Comparison of ENCODE assay signal across 8 cellular contexts in the genomic region with DNA sequence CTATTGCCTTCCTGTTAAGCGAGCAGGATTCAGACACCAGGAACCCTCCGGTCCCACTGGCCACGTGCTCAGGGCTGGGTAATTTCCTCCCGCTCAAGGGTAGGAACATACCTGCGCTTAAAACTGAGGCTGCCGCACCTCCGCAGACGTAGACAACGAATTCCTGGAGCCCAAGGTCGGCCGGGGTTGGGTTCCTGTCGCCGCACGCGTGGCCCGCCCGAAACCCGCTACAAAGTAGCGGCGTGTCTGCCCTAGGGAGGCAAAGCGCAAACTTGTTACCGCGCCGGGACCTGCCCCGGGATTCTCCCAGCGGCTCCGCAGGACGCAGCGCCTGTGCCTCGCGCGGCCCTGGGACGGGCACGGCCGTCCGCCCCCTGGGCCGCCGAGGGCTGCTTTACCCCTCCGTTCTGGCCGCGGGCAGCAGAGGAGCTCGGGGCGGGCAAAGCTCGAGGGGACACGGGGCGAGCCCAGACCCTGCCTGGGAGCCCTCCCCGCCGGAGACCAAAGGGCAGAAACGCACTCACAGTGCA. TPM values are rescaled to one million over a fixed set of nuclear protein-coding genes. Genes with fewer than 3 reads are reported as not detected.
DNase-seq lines count a peak whose midpoint lies in the region; ATAC-seq and TF ChIP-seq lines count a peak whose summit lies in the region.

No MANE protein-coding gene starts in this region.

- ATAC-seq in HG02981 (IDR thresholded peaks at IDR 0.05; ENCODE audit: unreplicated experiment) = no peak

- H3K4me3 ChIP-seq in A673 (ENCODE audit: low read depth, low read length, poor library complexity, severe bottlenecking) = peak overlapping the region; percentile 37
- H3K4me3 ChIP-seq in LNCaP clone FGC (ENCODE audit: low read depth, low read length) = peak overlapping the region; percentile 49
- peak overlapping the region; percentile 57 for H3K4me3 ChIP-seq in colonic mucosa
- H3K4me3 ChIP-seq in lower leg skin (ENCODE audit: low read depth, poor library complexity, severe bottlenecking) = peak overlapping the region; percentile 37
- H3K4me3 ChIP-seq in suprapubic skin = peak overlapping the region; percentile 61

- DNase-seq in A673 (ENCODE audit: low spot score) = peak; percentile 4
- DNase-seq in LNCaP clone FGC (ENCODE audit: low read depth) = no peak
- DNase-seq in colonic mucosa = peak; percentile 19
- peak in 1 of 2 donors; percentile 85 for DNase-seq in lower leg skin (ENCODE audit: low spot score in 2 of 2)
- DNase-seq in suprapubic skin (ENCODE audit: low spot score in 2 of 2) = peak in 1 of 2 donors; percentile 80
- no peak for DNase-seq in putamen (ENCODE audit: low spot score)
- DNase-seq in CD1c-positive myeloid dendritic cell (ENCODE audit: extremely low spot score) = no peak

- TF ChIP-seq POLR2A in lower leg skin (IDR thresholded peaks at IDR 0.05) (no peak), suprapubic skin (IDR thresholded peaks at IDR 0.05) (no peak)

- intact Hi-C loops in A673 (cut with micrococcal nuclease; ENCODE audit: unreplicated experiment) (no loop called here), colonic mucosa (cut with DNase I) (no loop called here), lower leg skin (cut with DNase I; ENCODE audit: low total_unique reads) (no loop called here)

- H3K4me1 ChIP-seq in A673 (ENCODE audit: insufficient read depth, low read length, poor library complexity, severe bottlenecking) (no peaks in the 10 kb centered on the region), colonic mucosa (peaks cover 12% of the 10 kb centered on the region), suprapubic skin (peaks cover 14% of the 10 kb centered on the region)

- H3K27ac ChIP-seq in A673 (ENCODE audit: low read depth, low read length, poor library complexity, severe bottlenecking) (no peak overlapping the region), colonic mucosa (no peak overlapping the region), suprapubic skin (no peak overlapping the region)

- CTCF ChIA-PET in A673 (lab: Charles Lee) = no interaction called here

- H3K9ac ChIP-seq in colonic mucosa (ENCODE audit: low read depth in 2 of 2, low read length in 2 of 2) = no peak overlapping the region

- BruUV-seq in A673 (replicated peaks; lab: Mats Ljungman, UMichigan) = no TSS peak

- WGBS in lower leg skin, 2 donors = 3% methylated on average over 25 to 48 of the region's 49 CpGs
- 9% methylated on average over 20 of the region's 49 CpGs for WGBS in suprapubic skin

- no peak for TF ChIP-seq EP300 in suprapubic skin (IDR thresholded peaks at IDR 0.05)

- no peaks in the 10 kb centered on the region for H3K9me3 ChIP-seq in A673 (ENCODE audit: low read depth, low read length, poor library complexity, severe bottlenecking)
- H3K9me3 ChIP-seq in colonic mucosa = no peaks in the 10 kb centered on the region
- no peaks in the 10 kb centered on the region for H3K9me3 ChIP-seq in suprapubic skin

- H3K27me3 ChIP-seq in A673 (replicated peaks; ENCODE audit: insufficient read depth, low read depth, low read length, poor library complexity) = peaks cover 12% of the 10 kb centered on the region
- no peaks in the 10 kb centered on the region for H3K27me3 ChIP-seq in colonic mucosa
- peaks cover 19% of the 10 kb centered on the region for H3K27me3 ChIP-seq in suprapubic skin

- POLR2A ChIA-PET in A673 (lab: Charles Lee; ENCODE audit: low non-redundant PET) = no interaction called here

- H3K36me3 ChIP-seq in A673 (ENCODE audit: insufficient read depth, low read length, poor library complexity, severe bottlenecking) = no peaks in the 10 kb centered on the region
- no peaks in the 10 kb centered on the region for H3K36me3 ChIP-seq in colonic mucosa
- no peaks in the 10 kb centered on the region for H3K36me3 ChIP-seq in suprapubic skin

- no peak for TF ChIP-seq CTCF in A673 (conservative IDR thresholded peaks at IDR 0.05; ENCODE audit: low read depth, low read length)
- no peak for TF ChIP-seq CTCF in LNCaP clone FGC (IDR thresholded peaks at IDR 0.05; ENCODE audit: control insufficient read depth, extremely low read depth, insufficient read depth)
- no peak for TF ChIP-seq CTCF in colonic mucosa (IDR thresholded peaks at IDR 0.05)
- no peak for TF ChIP-seq CTCF in lower leg skin (IDR thresholded peaks at IDR 0.05)
- no peak for TF ChIP-seq CTCF in suprapubic skin (IDR thresholded peaks at IDR 0.05)

RNA-seq across cellular contexts. Expression of a gene that starts 0.3 kb away (rescaled TPM):
- total RNA-seq in A673 (2021) (0.32 and 0.39 TPM in 2 replicates), colonic mucosa (1 to 10 TPM in 1 of 2 donors, under 1 TPM in 1; 0.77 to 1.1 TPM), lower leg skin (1 to 10 TPM in 1 of 4 donors, under 1 TPM in 2, not detected in 1; 0.08 to 1.3 (median 0.94) TPM), suprapubic skin (1 to 10 TPM in 2 of 4 donors, under 1 TPM in 2; 0.72 to 1.8 (median 1.1) TPM)

Comparison
In these comparisons a context has a peak if more than half of its experiments do, and no peak if none do; other contexts are left out.
1. DNase-seq: peak in A673 (single experiment) and colonic mucosa (single experiment); none in LNCaP clone FGC (single experiment), putamen (single experiment) and CD1c-positive myeloid dendritic cell (single experiment).
2. Peak in every context shown above with its lines, with median percentiles within 50 percentile points of each other: H3K4me3 ChIP-seq.